ENCODE assay signal across 8 cellular contexts in the genomic region with DNA sequence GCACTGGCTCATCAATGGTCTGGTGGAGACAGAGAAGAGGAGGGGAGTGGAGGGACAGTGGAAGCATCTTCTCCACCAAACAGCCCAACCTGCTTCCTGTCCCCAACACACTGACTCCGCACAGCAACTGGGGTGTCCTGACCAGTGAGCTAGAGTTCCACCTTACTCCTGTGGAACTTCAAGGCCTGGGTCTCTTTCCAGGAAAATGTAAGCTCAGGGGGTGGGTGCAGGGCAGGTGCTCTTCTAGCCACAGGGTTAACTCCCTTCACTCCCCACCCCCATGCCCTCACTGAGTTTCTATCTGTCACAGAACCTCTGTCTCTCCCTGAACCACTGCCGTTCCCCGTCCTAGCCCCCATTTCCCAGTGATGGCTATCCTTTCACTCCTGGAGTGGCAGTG. TPM values are rescaled to one million over a fixed set of nuclear protein-coding genes. Genes with fewer than 3 reads are reported as not detected.
DNase-seq lines count a peak whose midpoint lies in the region; ATAC-seq and TF ChIP-seq lines count a peak whose summit lies in the region.

No MANE protein-coding gene starts in this region.

- no peaks in the 10 kb centered on the region for H3K36me3 ChIP-seq in NT2/D1 (ENCODE audit: insufficient read depth, insufficient read length, low read length)

- peak overlapping the region; percentile 5 for H3K9ac ChIP-seq in NT2/D1 (ENCODE audit: insufficient read length, low read depth)

- POLR2A ChIA-PET in GM10248 (lab: Yijun Ruan, JAX): interaction anchor here (3.5 kb wide), 1 partner anchor 12 kb away, joined by 19 read pairs; a partner anchor contains a TSS

- H3K27me3 ChIP-seq in NT2/D1 (ENCODE audit: insufficient read depth, insufficient read length): peaks cover 45% of the 10 kb centered on the region

- peaks cover 29 to 50% of the 10 kb centered on the region in 2 donors for H3K4me1 Mint-ChIP-seq in effector memory CD8-positive, alpha-beta T cell (ENCODE audit: low read depth in 2 of 2)
- peaks cover 60% of the 10 kb centered on the region for H3K4me1 Mint-ChIP-seq in osteocyte (ENCODE audit: unreplicated experiment)

- CTCF ChIA-PET in GM10248 (lab: Yijun Ruan, JAX): interaction anchor here (1.4 to 14.0 kb wide), 3 partner anchors 12 to 110 kb away, joined by 4 to 135 read pairs (median 28); a partner anchor contains a TSS

- no peaks in the 10 kb centered on the region for H3K9me3 Mint-ChIP-seq in effector memory CD8-positive, alpha-beta T cell
- H3K9me3 Mint-ChIP-seq in osteocyte (ENCODE audit: unreplicated experiment): no peaks in the 10 kb centered on the region

- peaks cover 37% of the 10 kb centered on the region for H3K4me1 ChIP-seq in NT2/D1 (ENCODE audit: insufficient read depth, insufficient read length)

- H3K4me3 Mint-ChIP-seq in effector memory CD8-positive, alpha-beta T cell: peak overlapping the region; percentile 95 to 96
- H3K4me3 Mint-ChIP-seq in osteocyte (ENCODE audit: unreplicated experiment): peak overlapping the region; percentile 89

- no peak for ATAC-seq in effector memory CD8-positive, alpha-beta T cell (replicated peaks)
- ATAC-seq in omental fat pad (ENCODE audit: low FRiP score) (no peak), HG03565 (IDR thresholded peaks at IDR 0.05; ENCODE audit: unreplicated experiment) (no peak)

- no peaks in the 10 kb centered on the region for H3K9me3 ChIP-seq in NT2/D1 (ENCODE audit: insufficient read depth, low read length)

- DNase-seq in EH (ENCODE audit: low read depth) (peak; percentile 10), NT2/D1 (ENCODE audit: low read depth, low spot score) (no peak), osteocyte (ENCODE audit: extremely low spot score, unreplicated experiment) (no peak), omental fat pad (ENCODE audit: low spot score) (no peak), GM10248 (ENCODE audit: extremely low spot score) (no peak), globus pallidus (ENCODE audit: low spot score) (no peak)
- DNase-seq in effector memory CD8-positive, alpha-beta T cell: no peak

- H3K4me3 ChIP-seq in NT2/D1 (ENCODE audit: insufficient read length, low read depth): no peak overlapping the region

- peaks cover 5% of the 10 kb centered on the region for H3K36me3 Mint-ChIP-seq in effector memory CD8-positive, alpha-beta T cell (ENCODE audit: insufficient read depth)
- H3K36me3 Mint-ChIP-seq in osteocyte (ENCODE audit: unreplicated experiment): peaks cover 2% of the 10 kb centered on the region

- no peak for TF ChIP-seq CTCF in osteocyte (IDR thresholded peaks at IDR 0.05)
- TF ChIP-seq CTCF in omental fat pad (IDR thresholded peaks at IDR 0.05): no peak
- no peak for TF ChIP-seq CTCF in GM10248 (IDR thresholded peaks at IDR 0.05; ENCODE audit: control extremely low read depth, extremely low read depth, low read depth, missing control alignments)

- H3K27ac Mint-ChIP-seq in effector memory CD8-positive, alpha-beta T cell: peak overlapping the region; percentile 93 to 96
- peak overlapping the region; percentile 95 for H3K27ac Mint-ChIP-seq in osteocyte (ENCODE audit: unreplicated experiment)

- H3K27me3 Mint-ChIP-seq in effector memory CD8-positive, alpha-beta T cell: no peaks in the 10 kb centered on the region
- no peaks in the 10 kb centered on the region for H3K27me3 Mint-ChIP-seq in osteocyte (ENCODE audit: unreplicated experiment)

RNA-seq across cellular contexts. Expression of a gene that starts 0.9 kb away (rescaled TPM):
- total RNA-seq in osteocyte (9.4 and 9.6 TPM in 2 replicates), omental fat pad (10 to 100 TPM; 24.7 to 30.0 (median 28.9) TPM)

RNA-seq across cellular contexts. Expression of a gene that starts 11.7 kb away (rescaled TPM):
- total RNA-seq in osteocyte: 32.5 and 35.0 TPM in 2 replicates
- total RNA-seq in omental fat pad: 10 to 100 TPM; 46.1 to 81.2 (median 67.6) TPM

RNA-seq across cellular contexts. Expression of a gene that starts 52.4 kb away (rescaled TPM):
- 34.2 and 35.7 TPM in 2 replicates for total RNA-seq in osteocyte
- total RNA-seq in omental fat pad: 10 to 100 TPM; 33.1 to 83.6 (median 57.0) TPM

RNA-seq across cellular contexts. Expression of a gene that starts 55.9 kb away (rescaled TPM):
- total RNA-seq in osteocyte (not detected in 2 replicates), omental fat pad (not detected)
